9 cellular contexts compared by ENCODE assay signal in the genomic region with DNA sequence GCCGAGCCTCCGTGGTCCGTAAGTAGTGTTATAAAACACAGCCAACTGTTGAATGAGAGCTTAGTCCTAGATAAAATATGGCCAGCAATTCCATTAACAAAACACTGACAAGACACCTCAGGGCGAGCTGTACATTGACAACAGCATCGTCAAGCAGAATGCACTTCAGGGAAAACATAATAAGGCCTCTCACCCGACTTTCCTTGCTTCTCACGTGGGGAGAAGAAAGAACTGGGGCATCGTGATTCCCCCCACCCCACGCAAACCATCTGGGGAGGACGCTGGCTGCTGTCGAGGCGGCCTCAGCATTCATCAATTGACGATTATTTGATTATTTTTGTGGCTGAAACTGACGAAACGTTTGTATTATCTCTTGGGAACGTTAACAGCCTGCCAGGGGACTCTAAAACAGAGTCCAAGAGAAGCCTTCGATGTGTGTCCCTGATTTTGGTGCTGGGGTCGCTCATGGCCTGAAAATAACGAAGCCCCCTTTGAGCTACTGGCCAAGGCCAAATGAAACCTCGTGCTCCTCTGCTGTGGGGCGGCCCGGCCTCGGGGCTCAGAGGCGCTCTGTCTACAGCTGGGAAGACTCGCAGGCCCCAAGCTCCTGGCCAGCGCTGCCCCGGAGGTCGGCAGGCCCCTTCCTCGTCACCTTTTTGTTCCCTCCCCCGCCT. TPM values are rescaled to one million over a fixed set of nuclear protein-coding genes. Genes with fewer than 3 reads are reported as not detected.
DNase-seq lines count a peak whose midpoint lies in the region; ATAC-seq, FAIRE-seq and TF ChIP-seq lines count a peak whose summit lies in the region.
"Had no signal": no experiment of that assay in that cellular context is flagged by ENCODE, and none has a peak within 500 bp of the region (broad histone marks: within the 10 kb centered on the region; RNA-seq: fewer than 3 reads in every experiment).

No MANE protein-coding gene starts in this region.

- no peak for TF ChIP-seq CTCF in CD8-positive, alpha-beta T cell (IDR thresholded peaks at IDR 0.05)
- TF ChIP-seq CTCF in PC-9 (conservative IDR thresholded peaks at IDR 0.05), result no peak
- no peak for TF ChIP-seq CTCF in osteocyte (IDR thresholded peaks at IDR 0.05)

- H3K9me2 ChIP-seq in GM23248 (ENCODE audit: insufficient read depth) (no peaks in the 10 kb centered on the region), PC-9 (ENCODE audit: insufficient read depth) (no peaks in the 10 kb centered on the region)

- H3K36me3 ChIP-seq in CD8-positive, alpha-beta T cell (ENCODE audit: insufficient read depth, low read length), result no peaks in the 10 kb centered on the region
- peaks cover 7% of the 10 kb centered on the region; the same call in 1 of the 2 replicates for H3K36me3 ChIP-seq in GM23248 (ENCODE audit: low read depth)
- H3K36me3 ChIP-seq in PC-9 (ENCODE audit: low read depth), result peaks cover 20% of the 10 kb centered on the region; the same call in 1 of the 2 replicates

- H3K4me3 ChIP-seq in CD8-positive, alpha-beta T cell (ENCODE audit: low read depth, low read length), result peak overlapping the region; percentile 88
- peak overlapping the region; percentile 96 for H3K4me3 ChIP-seq in GM23248
- H3K4me3 ChIP-seq in PC-9, result peak overlapping the region; percentile 76

- no peaks in the 10 kb centered on the region for H3K27me3 ChIP-seq in CD8-positive, alpha-beta T cell (ENCODE audit: insufficient read depth, low read length)
- H3K27me3 ChIP-seq in GM23248 (replicated peaks; ENCODE audit: insufficient read depth), result no peaks in the 10 kb centered on the region
- H3K27me3 ChIP-seq in PC-9 (ENCODE audit: insufficient read depth, low read depth), result no peaks in the 10 kb centered on the region

- POLR2A ChIA-PET in CD8-positive, alpha-beta T cell (lab: Charles Lee), result interaction anchor here (1.0 to 1.6 kb wide), 3 partner anchors 94 to 455 kb away, joined by 3 to 5 read pairs (median 3); partner anchors contain the start of gene AFF4
- POLR2A ChIA-PET in PC-9 (lab: Charles Lee; ENCODE audit: unreplicated experiment), result interaction anchor here (0.7 to 1.0 kb wide), 2 partner anchors 26 to 146 kb away, joined by 3 to 4 read pairs; no protein-coding TSS in a partner anchor

- DNase-seq in CD8-positive, alpha-beta T cell, result no peak
- DNase-seq in GM23248, result no peak
- DNase-seq in PC-9, result no peak
- no peak for DNase-seq in osteocyte (ENCODE audit: extremely low spot score, unreplicated experiment)
- DNase-seq in NCI-H82 treated with DMSO at 0.1 percent for 48 hours (lab: John Stamatoyannopoulos, UW; ENCODE audit: unreplicated experiment), result no peak
- no peak for DNase-seq in GM12892 (ENCODE audit: insufficient read length)
- DNase-seq in COR-L47 (lab: John Stamatoyannopoulos, UW), result no peak

- in situ Hi-C loops in GM23248 (cut with MboI), result no loop called here

- TF ChIP-seq POLR2A in GM12892 (IDR thresholded peaks at IDR 0.05; ENCODE audit: low read depth, low read length), result no peak

- peak overlapping the region; percentile 100 for H3K4me3 Mint-ChIP-seq in CD8-positive, alpha-beta T cell
- peak overlapping the region; percentile 94 for H3K4me3 Mint-ChIP-seq in osteocyte (ENCODE audit: unreplicated experiment)

- peak; percentile 18 for ATAC-seq in CD8-positive, alpha-beta T cell
- ATAC-seq in esophagus mucosa, result peak; percentile 52

- H2AFZ ChIP-seq in GM23248 (peak overlapping the region; percentile 95), PC-9 (peak overlapping the region; percentile 90)

- H3K27ac ChIP-seq in CD8-positive, alpha-beta T cell (ENCODE audit: low read depth, low read length), result peak overlapping the region; percentile 96
- H3K27ac ChIP-seq in GM23248, result peak overlapping the region; percentile 93
- H3K27ac ChIP-seq in PC-9, result peak overlapping the region; percentile 69

- no peaks in the 10 kb centered on the region for H3K27me3 Mint-ChIP-seq in CD8-positive, alpha-beta T cell (ENCODE audit: low read depth)
- peaks cover 9% of the 10 kb centered on the region for H3K27me3 Mint-ChIP-seq in osteocyte (ENCODE audit: unreplicated experiment)

- H4K20me1 ChIP-seq in GM23248 (ENCODE audit: insufficient read depth) (no peaks in the 10 kb centered on the region), PC-9 (ENCODE audit: insufficient read depth) (no peaks in the 10 kb centered on the region)

- 32 to 33% methylated on average over 30 of the region's 30 CpGs for WGBS in GM23248 (ENCODE audit: low coverage in 1 of 2, low lambda C conversion rate in 2 of 2, missing lambda C conversion rate in 2 of 2), 2 experiments

- H3K4me1 Mint-ChIP-seq in CD8-positive, alpha-beta T cell (ENCODE audit: low read depth), result peaks cover 26% of the 10 kb centered on the region
- H3K4me1 Mint-ChIP-seq in osteocyte (ENCODE audit: unreplicated experiment), result peaks cover 23% of the 10 kb centered on the region

- H3K9me3 ChIP-seq in CD8-positive, alpha-beta T cell (ENCODE audit: low read length), result no peaks in the 10 kb centered on the region
- no peaks in the 10 kb centered on the region for H3K9me3 ChIP-seq in GM23248 (ENCODE audit: low read depth)
- no peaks in the 10 kb centered on the region for H3K9me3 ChIP-seq in PC-9 (ENCODE audit: insufficient read depth, low read depth)

- peak overlapping the region; percentile 86 for H3K4me2 ChIP-seq in GM23248 (ENCODE audit: unreplicated experiment)
- peak overlapping the region; percentile 96 for H3K4me2 ChIP-seq in PC-9

- H3K36me3 Mint-ChIP-seq in CD8-positive, alpha-beta T cell, result peaks cover 36% of the 10 kb centered on the region
- H3K36me3 Mint-ChIP-seq in osteocyte (ENCODE audit: unreplicated experiment), result peaks cover 10% of the 10 kb centered on the region

- no peak for FAIRE-seq in GM12892 (lab: Jason Lieb, UNC)

- peaks cover 33% of the 10 kb centered on the region for H3F3A ChIP-seq in GM23248 (ENCODE audit: insufficient read depth)
- peaks cover 20% of the 10 kb centered on the region; the same call in 1 of the 2 replicates for H3F3A ChIP-seq in PC-9 (ENCODE audit: insufficient read depth, low read depth)

- H3K27ac Mint-ChIP-seq in CD8-positive, alpha-beta T cell, result peak overlapping the region; percentile 100
- peak overlapping the region; percentile 97 for H3K27ac Mint-ChIP-seq in osteocyte (ENCODE audit: unreplicated experiment)

- peak overlapping the region; percentile 97 for H3K9ac ChIP-seq in GM23248

- TSS peak; percentile 90 for BruUV-seq in PC-9 (replicated peaks; lab: Mats Ljungman, UMichigan)

- H3K79me2 ChIP-seq in GM23248 (ENCODE audit: insufficient read depth), result peaks cover 29% of the 10 kb centered on the region
- peaks cover 19% of the 10 kb centered on the region for H3K79me2 ChIP-seq in PC-9 (ENCODE audit: low read depth)

- H3K9me3 Mint-ChIP-seq in CD8-positive, alpha-beta T cell, result no peaks in the 10 kb centered on the region
- H3K9me3 Mint-ChIP-seq in osteocyte (ENCODE audit: unreplicated experiment), result no peaks in the 10 kb centered on the region

- peaks cover 14% of the 10 kb centered on the region for H3K4me1 ChIP-seq in CD8-positive, alpha-beta T cell (ENCODE audit: insufficient read depth, low read length)
- H3K4me1 ChIP-seq in GM23248 (ENCODE audit: insufficient read depth) (peaks cover 15% of the 10 kb centered on the region), PC-9 (replicated peaks; ENCODE audit: insufficient read depth) (peaks cover 18% of the 10 kb centered on the region)

- CTCF ChIA-PET in CD8-positive, alpha-beta T cell (lab: Charles Lee), result interaction anchor here (1.0 to 2.5 kb wide), 3 partner anchors 31 to 45 kb away, joined by 3 to 11 read pairs (median 3); partner anchors contain the start of gene SHROOM1
- CTCF ChIA-PET in PC-9 (lab: Charles Lee), result interaction anchor here (0.6 to 1.2 kb wide), 4 partner anchors 35 to 247 kb away, joined by 4 to 5 read pairs (median 4); no protein-coding TSS in a partner anchor

- intact Hi-C loops in CD8-positive, alpha-beta T cell (cut with DNase I, micrococcal nuclease), result loop anchor here (1.0 to 10.0 kb wide), 12 partner anchors 34 to 1869 kb away; partner anchors contain the start of genes KIF3A (in 2 of the 2), AFF4 (in 1 of the 2), C5orf15 (in 1 of the 2) and CAMLG (in 1 of the 2)
- intact Hi-C loops in PC-9 (cut with micrococcal nuclease; ENCODE audit: unreplicated experiment), result loop anchor here (1.0 to 10.0 kb wide), 5 partner anchors 36 to 801 kb away; partner anchors contain the start of genes IL3 and SHROOM1

RNA-seq across cellular contexts. Expression of gene GDF9, which starts 0.5 kb away (rescaled TPM):
- total RNA-seq in CD8-positive, alpha-beta T cell, result under 1 TPM; 0.43 to 0.72 TPM
- total RNA-seq in GM23248 (2014; rRNA removed; shearing (Covaris generic)), result 0.32 TPM in 1 of 2 replicates, not detected in the other
- not detected in 2 replicates for polyA plus RNA-seq in GM23248 (2016; fragmentation: Nextera tagmentation; extraction: Ambion mirVana)
- total RNA-seq in PC-9 (2021), result 0.73 and 1.4 TPM in 2 replicates
- 0.36 TPM for total RNA-seq in esophagus mucosa
- total RNA-seq in osteocyte, result 0.30 and 0.50 TPM in 2 replicates
- 0.68 TPM for polyA plus RNA-seq in GM12892 (2012; ENCODE audit: missing spikeins)

RNA-seq across cellular contexts. Expression of gene UQCRQ, which starts 0.6 kb away (rescaled TPM):
- total RNA-seq in CD8-positive, alpha-beta T cell, result 100 to 1,000 TPM; 124 to 128 TPM
- 77.9 and 138 TPM in 2 replicates for total RNA-seq in GM23248 (2014; rRNA removed; shearing (Covaris generic))
- 1,006 and 1,056 TPM in 2 replicates for polyA plus RNA-seq in GM23248 (2016; fragmentation: Nextera tagmentation; extraction: Ambion mirVana)
- total RNA-seq in PC-9 (2021), result 414 and 446 TPM in 2 replicates
- 509 TPM for total RNA-seq in esophagus mucosa
- total RNA-seq in osteocyte, result 371 and 387 TPM in 2 replicates
- 423 TPM for polyA plus RNA-seq in GM12892 (2012; ENCODE audit: missing spikeins)

RNA-seq across cellular contexts. Expression of gene LEAP2, which starts 7.7 kb away (rescaled TPM):
- total RNA-seq in CD8-positive, alpha-beta T cell, result under 1 TPM; 0.14 to 0.27 TPM
- 0.13 TPM in 1 of 2 replicates, not detected in the other for total RNA-seq in GM23248 (2014; rRNA removed; shearing (Covaris generic))
- polyA plus RNA-seq in GM23248 (2016; fragmentation: Nextera tagmentation; extraction: Ambion mirVana), result 0.33 and 0.67 TPM in 2 replicates
- 4.4 and 4.5 TPM in 2 replicates for total RNA-seq in PC-9 (2021)
- 0.68 TPM for total RNA-seq in esophagus mucosa
- total RNA-seq in osteocyte, result 0.78 and 0.91 TPM in 2 replicates
- polyA plus RNA-seq in GM12892 (2012; ENCODE audit: missing spikeins), result 2.1 TPM

RNA-seq across cellular contexts. Expression of gene SHROOM1, which starts 35.4 kb away (rescaled TPM):
- total RNA-seq in CD8-positive, alpha-beta T cell, result under 1 TPM in 1 of 2 experiments, not detected in 1; 0.38 TPM
- total RNA-seq in GM23248 (2014; rRNA removed; shearing (Covaris generic)), result 9.9 and 13.2 TPM in 2 replicates
- 3.8 and 3.9 TPM in 2 replicates for polyA plus RNA-seq in GM23248 (2016; fragmentation: Nextera tagmentation; extraction: Ambion mirVana)
- total RNA-seq in PC-9 (2021) (23.3 and 23.5 TPM in 2 replicates), esophagus mucosa (6.9 TPM), osteocyte (3.2 and 4.5 TPM in 2 replicates)
- polyA plus RNA-seq in GM12892 (2012; ENCODE audit: missing spikeins), result 2.9 TPM

RNA-seq across cellular contexts. Expression of gene SOWAHA, which starts 52.7 kb away (rescaled TPM):
- not detected for total RNA-seq in CD8-positive, alpha-beta T cell
- not detected in 2 replicates for total RNA-seq in GM23248 (2014; rRNA removed; shearing (Covaris generic))
- polyA plus RNA-seq in GM23248 (2016; fragmentation: Nextera tagmentation; extraction: Ambion mirVana), result not detected in 2 replicates
- total RNA-seq in PC-9 (2021), result not detected in 2 replicates
- total RNA-seq in esophagus mucosa, result 0.04 TPM
- total RNA-seq in osteocyte, result not detected in 2 replicates
- 0.32 TPM for polyA plus RNA-seq in GM12892 (2012; ENCODE audit: missing spikeins)
- total RNA-seq: HT1080 had no signal
